ENCODE assay signal across 8 cellular contexts in the genomic region with DNA sequence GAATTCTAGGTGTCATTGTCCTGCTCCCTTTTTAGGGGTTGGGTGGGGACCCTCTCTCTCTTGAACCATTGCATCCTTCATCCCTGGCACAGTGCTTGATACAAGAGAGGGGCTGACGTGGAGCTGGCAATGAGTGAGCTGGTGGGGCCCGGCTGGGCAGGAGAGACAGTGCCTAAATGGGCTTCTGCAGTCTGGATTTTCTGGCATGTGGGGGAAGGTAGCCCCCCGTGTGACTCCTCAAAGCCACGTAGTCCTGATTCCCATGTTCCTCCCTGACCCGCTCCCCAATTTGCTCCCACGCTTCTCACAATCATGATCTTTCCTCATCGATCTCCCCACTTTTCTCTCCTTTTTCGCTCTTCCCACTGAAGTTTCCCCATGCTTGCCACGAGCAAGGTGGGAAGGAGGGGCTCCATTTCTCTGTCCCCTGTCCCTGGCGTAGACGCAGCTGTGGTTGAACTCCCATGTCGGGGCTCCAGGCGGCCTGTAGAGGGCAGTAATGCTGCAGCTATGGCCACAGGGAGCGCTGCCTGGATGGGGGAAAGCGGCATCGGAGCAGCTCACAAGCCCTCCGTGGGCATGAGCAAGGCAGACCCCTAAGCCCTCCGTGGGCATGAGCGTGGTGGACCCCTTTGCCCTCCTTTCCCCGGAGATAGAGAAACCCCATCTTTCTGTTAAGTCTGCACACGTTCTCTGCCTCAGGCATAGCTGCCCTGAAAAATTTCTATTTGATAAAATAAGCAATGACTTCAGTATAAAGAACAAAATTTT. TPM values are rescaled to one million over a fixed set of nuclear protein-coding genes. Genes with fewer than 3 reads are reported as not detected.
DNase-seq lines count a peak whose midpoint lies in the region; ATAC-seq and TF ChIP-seq lines count a peak whose summit lies in the region.

No MANE protein-coding gene starts in this region.

- no peaks in the 10 kb centered on the region for H3K9me3 ChIP-seq in GM23248 (ENCODE audit: low read depth)

- no peaks in the 10 kb centered on the region for H3K36me3 ChIP-seq in BJ (ENCODE audit: control insufficient read depth, insufficient read depth, low read length)
- H3K36me3 ChIP-seq in GM23248 (ENCODE audit: low read depth) = no peaks in the 10 kb centered on the region

- in situ Hi-C loops in GM23248 (cut with MboI) = loop anchor here (25.0 kb wide), 1 partner anchor 1598 kb away; the partner anchor contains the start of gene NUBP1

- H2AFZ ChIP-seq in GM23248 = no peak overlapping the region

- H3K27ac ChIP-seq in GM23248 (no peak overlapping the region), caudate nucleus (ENCODE audit: low read depth, low read length) (no peak overlapping the region)

- H3K27me3 ChIP-seq in BJ (ENCODE audit: control insufficient read depth, insufficient read depth, low read length) = no peaks in the 10 kb centered on the region; the same call in 1 of the 2 replicates
- no peaks in the 10 kb centered on the region for H3K27me3 ChIP-seq in GM23248 (replicated peaks; ENCODE audit: insufficient read depth)

- no peak for ATAC-seq in HG03571 (IDR thresholded peaks at IDR 0.05; ENCODE audit: unreplicated experiment)

- no peaks in the 10 kb centered on the region for H3K9me2 ChIP-seq in GM23248 (ENCODE audit: insufficient read depth)

- no peaks in the 10 kb centered on the region for H3K4me1 ChIP-seq in GM23248 (ENCODE audit: insufficient read depth)

- H3F3A ChIP-seq in GM23248 (ENCODE audit: insufficient read depth) = peaks cover 17% of the 10 kb centered on the region

- H3K4me2 ChIP-seq in GM23248 (ENCODE audit: unreplicated experiment) = peak overlapping the region; percentile 32

- DNase-seq in BJ (ENCODE audit: low read depth) = no peak
- peak; percentile 80 for DNase-seq in GM23248
- peak; percentile 66 for DNase-seq in NCI-H2171 treated with DMSO at 0.1 percent for 48 hours (lab: John Stamatoyannopoulos, UW)
- peak; percentile 64 for DNase-seq in activated CD4-positive, CD25-positive, alpha-beta regulatory T cell treated with anti-CD3 and anti-CD28 coated beads, Interleukin-2, amount 50 U/mL, for 72 hours
- DNase-seq in caudate nucleus (lab: John Stamatoyannopoulos, UW) = peak in 57 of 61 donors; percentile 14 to 80 (median 55)
- peak; percentile 91 for DNase-seq in left kidney (ENCODE audit: low read depth, low spot score)
- peak; percentile 74 for DNase-seq in stimulated activated CD4-positive, alpha-beta T cell treated with anti-CD3 and anti-CD28 coated beads, Interleukin-4, amount 100 ng/mL, for 24 hours

- POLR2A ChIA-PET in BJ (lab: Charles Lee) = interaction anchor here (0.6 kb wide), 1 partner anchor 39 kb away, joined by 3 read pairs; no protein-coding TSS in a partner anchor

- H3K9ac ChIP-seq in GM23248 = peak overlapping the region; percentile 23; the same call in 1 of the 2 replicates

- H3K4me3 ChIP-seq in BJ (ENCODE audit: low read depth, low read length) (0 out of 2 replicates have a peak overlapping the region, but pooled peaks have one; percentile 9), GM23248 (peak overlapping the region; percentile 37; the same call in 1 of the 2 replicates)

- CTCF ChIA-PET in BJ (lab: Yijun Ruan, JAX) = interaction anchor here (0.6 to 6.7 kb wide), 27 partner anchors 10 to 1794 kb away, joined by 3 to 33 read pairs (median 3); partner anchors contain the start of gene GRIN2A

- TF ChIP-seq CTCF in BJ (IDR thresholded peaks at IDR 0.05; ENCODE audit: insufficient read depth, low read depth, low read length) = peak; percentile 99

- H3K79me2 ChIP-seq in GM23248 (ENCODE audit: insufficient read depth) = no peaks in the 10 kb centered on the region

- WGBS in GM23248 (ENCODE audit: low coverage in 1 of 2, low lambda C conversion rate in 2 of 2, missing lambda C conversion rate in 2 of 2), 2 experiments = 11% methylated on average over 20 to 21 of the region's 21 CpGs

- 0 out of 2 replicates have a peak, but pooled peaks cover 4% of the 10 kb centered on the region for H4K20me1 ChIP-seq in GM23248 (ENCODE audit: insufficient read depth)

RNA-seq across cellular contexts. Expression of gene HAPSTR1, which starts 47.5 kb away (rescaled TPM):
- 11.9 and 22.9 TPM in 2 replicates for polyA plus RNA-seq in BJ (2011; rRNA removed)
- polyA minus RNA-seq in BJ (2011; rRNA and poly(A)+ RNA removed) = 21.8 and 28.1 TPM in 2 replicates
- 79.2 and 85.5 TPM in 2 replicates for total RNA-seq in GM23248 (2014; rRNA removed; shearing (Covaris generic))
- 11.7 and 12.0 TPM in 2 replicates for polyA plus RNA-seq in GM23248 (2016; fragmentation: Nextera tagmentation; extraction: Ambion mirVana)
